9 cellular contexts compared by ENCODE assay signal in genomic region chr17:38875477-38876080, GRCh38. TPM values are rescaled to one million over a fixed set of nuclear protein-coding genes. Genes with fewer than 3 reads are reported as not detected.
DNase-seq lines count a peak whose midpoint lies in the region; ATAC-seq, FAIRE-seq and TF ChIP-seq lines count a peak whose summit lies in the region.
"Had no signal": no experiment of that assay in that cellular context is flagged by ENCODE, and none has a peak within 500 bp of the region (broad histone marks: within the 10 kb centered on the region; RNA-seq: fewer than 3 reads in every experiment).

No MANE protein-coding gene starts in this region.

- H3K4me3 Mint-ChIP-seq in activated CD8-positive, alpha-beta memory T cell treated with anti-CD3 and anti-CD28 coated beads, Interleukin-2, amount 10 ng/mL, durations not matched to agents 7 days and 5 days: no peak overlapping the region

- TF ChIP-seq CTCF in kidney (IDR thresholded peaks at IDR 0.05; ENCODE audit: borderline replicate concordance, extremely low read depth, insufficient read depth): no peak
- no peak for TF ChIP-seq CTCF in tibial artery (IDR thresholded peaks at IDR 0.05)

- H3K27me3 Mint-ChIP-seq in activated CD8-positive, alpha-beta memory T cell treated with anti-CD3 and anti-CD28 coated beads, Interleukin-2, amount 10 ng/mL, durations not matched to agents 7 days and 5 days: no peaks in the 10 kb centered on the region

- no peak overlapping the region for H3K9ac ChIP-seq in kidney (ENCODE audit: low read length in 2 of 2)

- H3K36me3 ChIP-seq in kidney (ENCODE audit: control insufficient read depth in 1 of 2, insufficient read depth in 2 of 2, low read length in 2 of 2) (peaks cover 6 to 10% of the 10 kb centered on the region in 2 donors), tibial artery (peaks cover 10 to 18% (median 12%) of the 10 kb centered on the region in 3 donors), SJCRH30 (no peaks in the 10 kb centered on the region)

- CTCF ChIA-PET in activated CD8-positive, alpha-beta memory T cell treated with anti-CD3 and anti-CD28 coated beads, Interleukin-2, amount 10 ng/mL, durations not matched to agents 7 days and 5 days (lab: Charles Lee): interaction anchor here (1.6 to 8.5 kb wide), 3 partner anchors 16 to 289 kb away, joined by 3 to 88 read pairs (median 7); no protein-coding TSS in a partner anchor

- H3K36me3 Mint-ChIP-seq in activated CD8-positive, alpha-beta memory T cell treated with anti-CD3 and anti-CD28 coated beads, Interleukin-2, amount 10 ng/mL, durations not matched to agents 7 days and 5 days: peaks cover 31% of the 10 kb centered on the region
- peaks cover 13 to 17% of the 10 kb centered on the region in 2 donors for H3K36me3 Mint-ChIP-seq in activated naive CD4-positive, alpha-beta T cell treated with anti-CD3 and anti-CD28 coated beads, Interleukin-2, amount 50 U/mL, for 72 hours

- no peak for FAIRE-seq in kidney (lab: Jason Lieb, UNC)

- H3K27ac ChIP-seq in kidney (ENCODE audit: low read depth in 2 of 2, low read length in 2 of 2) (peak overlapping the region; percentile 1 to 45), tibial artery (peak overlapping the region; percentile 92 to 98), SJCRH30 (no peak overlapping the region)

- no peak for ATAC-seq in activated CD8-positive, alpha-beta memory T cell treated with anti-CD3 and anti-CD28 coated beads, Interleukin-2, amount 10 ng/mL, durations not matched to agents 7 days and 5 days
- ATAC-seq in activated naive CD4-positive, alpha-beta T cell treated with anti-CD3 and anti-CD28 coated beads, Interleukin-2, amount 50 U/mL, for 72 hours: no peak
- ATAC-seq in HG02938 (IDR thresholded peaks at IDR 0.05; ENCODE audit: unreplicated experiment) (no peak), left colon (no peak)
- ATAC-seq: activated T-cell treated with anti-CD3 and anti-CD28 coated beads, Interleukin-2, amount 50 U/mL, for 4 hours had no signal

- H3K4me3 ChIP-seq in kidney (ENCODE audit: low read length in 2 of 2) (no peak overlapping the region), tibial artery (peak overlapping the region; percentile 26 to 96), SJCRH30 (no peak overlapping the region)

- peak overlapping the region; percentile 63 for H3K27ac Mint-ChIP-seq in activated CD8-positive, alpha-beta memory T cell treated with anti-CD3 and anti-CD28 coated beads, Interleukin-2, amount 10 ng/mL, durations not matched to agents 7 days and 5 days
- H3K27ac Mint-ChIP-seq in activated naive CD4-positive, alpha-beta T cell treated with anti-CD3 and anti-CD28 coated beads, Interleukin-2, amount 50 U/mL, for 72 hours: peak overlapping the region; percentile 44 to 72

- H3K27me3 ChIP-seq in tibial artery (no peaks in the 10 kb centered on the region), SJCRH30 (no peaks in the 10 kb centered on the region)

- no peak for DNase-seq in activated CD8-positive, alpha-beta memory T cell treated with anti-CD3 and anti-CD28 coated beads, Interleukin-2, amount 10 ng/mL, durations not matched to agents 7 days and 5 days
- no peak for DNase-seq in activated CD8-positive, alpha-beta memory T cell treated with anti-CD3 and anti-CD28 coated beads, Interleukin-2, amount 50 U/mL, for 4 hours
- no peak for DNase-seq in activated naive CD4-positive, alpha-beta T cell treated with anti-CD3 and anti-CD28 coated beads, Interleukin-2, amount 50 U/mL, for 72 hours (ENCODE audit: low spot score in 2 of 2)
- no peak for DNase-seq in kidney
- no peak for DNase-seq in tibial artery
- DNase-seq in SJCRH30: no peak
- no peak for DNase-seq in left colon
- DNase-seq: activated T-cell treated with anti-CD3 and anti-CD28 coated beads, Interleukin-2, amount 50 U/mL, for 4 hours had no signal

- no peaks in the 10 kb centered on the region for H3K9me3 Mint-ChIP-seq in activated CD8-positive, alpha-beta memory T cell treated with anti-CD3 and anti-CD28 coated beads, Interleukin-2, amount 10 ng/mL, durations not matched to agents 7 days and 5 days (ENCODE audit: low read depth)
- no peaks in the 10 kb centered on the region for H3K9me3 Mint-ChIP-seq in activated naive CD4-positive, alpha-beta T cell treated with anti-CD3 and anti-CD28 coated beads, Interleukin-2, amount 50 U/mL, for 72 hours
- H3K9me3 Mint-ChIP-seq: activated T-cell treated with anti-CD3 and anti-CD28 coated beads, Interleukin-2, amount 50 U/mL, for 4 hours had no signal

- H3K4me1 Mint-ChIP-seq in activated CD8-positive, alpha-beta memory T cell treated with anti-CD3 and anti-CD28 coated beads, Interleukin-2, amount 10 ng/mL, durations not matched to agents 7 days and 5 days: peaks cover 85% of the 10 kb centered on the region

- H3K9me3 ChIP-seq in kidney (ENCODE audit: control insufficient read depth in 1 of 2, low read length in 2 of 2) (no peaks in the 10 kb centered on the region), tibial artery (no peaks in the 10 kb centered on the region), SJCRH30 (replicated peaks) (no peaks in the 10 kb centered on the region)

- intact Hi-C loops in kidney (cut with DNase I): no loop called here
- intact Hi-C loops in tibial artery (cut with DNase I; ENCODE audit: low total_unique reads): loop anchor here (10.0 kb wide), 1 partner anchor 289 kb away; the partner anchor contains the start of gene ARL5C
- intact Hi-C loops in left colon (cut with DNase I, micrococcal nuclease): no loop called here

- H3K4me1 ChIP-seq in kidney (ENCODE audit: control insufficient read depth in 1 of 2, insufficient read depth in 1 of 2, low read depth in 1 of 2, low read length in 2 of 2) (peaks cover 61 to 66% of the 10 kb centered on the region in 2 donors), tibial artery (peaks cover 6 to 95% (median 84%) of the 10 kb centered on the region in 4 donors), SJCRH30 (peaks cover 19% of the 10 kb centered on the region)

RNA-seq across cellular contexts. Expression of gene LASP1, which starts 5.7 kb away (rescaled TPM):
- total RNA-seq in activated CD8-positive, alpha-beta memory T cell treated with anti-CD3 and anti-CD28 coated beads, Interleukin-2, amount 10 ng/mL, durations not matched to agents 7 days and 5 days: 100 to 1,000 TPM; 208 to 239 TPM
- total RNA-seq in activated naive CD4-positive, alpha-beta T cell treated with anti-CD3 and anti-CD28 coated beads, Interleukin-2, amount 50 U/mL, for 72 hours: 100 to 1,000 TPM; 141 to 185 TPM
- total RNA-seq in kidney (138 TPM), left colon (100 to 1,000 TPM; 245 to 318 TPM)
- polyA plus RNA-seq in kidney (ENCODE audit: insufficient read depth, low read depth, low replicate concordance): 62.5 TPM
- total RNA-seq in SJCRH30 (2014; rRNA removed; shearing (Covaris generic)): 36.7 and 38.8 TPM in 2 replicates

RNA-seq across cellular contexts. Expression of gene RPL23, which starts 22.1 kb away (rescaled TPM):
- total RNA-seq in activated CD8-positive, alpha-beta memory T cell treated with anti-CD3 and anti-CD28 coated beads, Interleukin-2, amount 10 ng/mL, durations not matched to agents 7 days and 5 days: 1,000 to 10,000 TPM in 1 of 2 experiments, 100 to 1,000 TPM in 1; 831 to 1,130 TPM
- total RNA-seq in activated naive CD4-positive, alpha-beta T cell treated with anti-CD3 and anti-CD28 coated beads, Interleukin-2, amount 50 U/mL, for 72 hours: 1,000 to 10,000 TPM; 1,602 to 2,658 TPM
- 1,183 TPM for total RNA-seq in kidney
- 2,399 TPM for polyA plus RNA-seq in kidney (ENCODE audit: insufficient read depth, low read depth, low replicate concordance)
- total RNA-seq in SJCRH30 (2014; rRNA removed; shearing (Covaris generic)): 2,556 and 2,769 TPM in 2 replicates
- total RNA-seq in left colon: 100 to 1,000 TPM; 836 to 861 TPM

RNA-seq across cellular contexts. Expression of gene CWC25, which starts 50.5 kb away (rescaled TPM):
- 10 to 100 TPM; 28.7 to 33.0 TPM for total RNA-seq in activated CD8-positive, alpha-beta memory T cell treated with anti-CD3 and anti-CD28 coated beads, Interleukin-2, amount 10 ng/mL, durations not matched to agents 7 days and 5 days
- 10 to 100 TPM; 19.2 to 41.9 TPM for total RNA-seq in activated naive CD4-positive, alpha-beta T cell treated with anti-CD3 and anti-CD28 coated beads, Interleukin-2, amount 50 U/mL, for 72 hours
- total RNA-seq in kidney (25.7 TPM), left colon (10 to 100 TPM; 19.0 to 21.0 TPM)
- polyA plus RNA-seq in kidney (ENCODE audit: insufficient read depth, low read depth, low replicate concordance): 12.9 TPM
- total RNA-seq in SJCRH30 (2014; rRNA removed; shearing (Covaris generic)): 10.6 and 12.3 TPM in 2 replicates

Comparison
In these comparisons a context has a peak if more than half of its experiments do, and no peak if none do; other contexts are left out.
1. H3K4me3 ChIP-seq: peak in tibial artery (2 of 2); none in kidney (0 of 2) and SJCRH30 (single experiment).